8 cellular contexts compared by ENCODE assay signal in genomic region chr22:32265882-32266767, GRCh38. TPM values are rescaled to one million over a fixed set of nuclear protein-coding genes. Genes with fewer than 3 reads are reported as not detected.
DNase-seq lines count a peak whose midpoint lies in the region; ATAC-seq, FAIRE-seq and TF ChIP-seq lines count a peak whose summit lies in the region.

No MANE protein-coding gene starts in this region.

- H3K9me3 Mint-ChIP-seq in astrocyte (ENCODE audit: unreplicated experiment), result no peaks in the 10 kb centered on the region

- H3K9me3 ChIP-seq in astrocyte (ENCODE audit: insufficient read depth, low read depth, low read length), result no peaks in the 10 kb centered on the region

- H3K4me1 ChIP-seq in astrocyte (ENCODE audit: insufficient read depth, low read length), result no peaks in the 10 kb centered on the region

- no peaks in the 10 kb centered on the region for H4K20me1 ChIP-seq in astrocyte (ENCODE audit: insufficient read depth, low read length)

- peak; percentile 17 for FAIRE-seq in astrocyte (lab: Jason Lieb, UNC)

- H2AFZ ChIP-seq in astrocyte (ENCODE audit: low read depth, low read length), result peak overlapping the region; percentile 43

- no peaks in the 10 kb centered on the region for H3K36me3 ChIP-seq in astrocyte (ENCODE audit: insufficient read depth, low read length)

- ATAC-seq in HG03439 (IDR thresholded peaks at IDR 0.05; ENCODE audit: unreplicated experiment), result no peak
- no peak for ATAC-seq in HG03039 (IDR thresholded peaks at IDR 0.05; ENCODE audit: unreplicated experiment)

- H3K4me1 Mint-ChIP-seq in astrocyte (ENCODE audit: low read depth, unreplicated experiment), result no peaks in the 10 kb centered on the region

- no peak overlapping the region for H3K9ac ChIP-seq in astrocyte (ENCODE audit: low read length)

- H3K36me3 Mint-ChIP-seq in astrocyte (ENCODE audit: low read depth, unreplicated experiment), result peaks cover 3% of the 10 kb centered on the region

- DNase-seq in GM12864 (ENCODE audit: low read depth) (peak; percentile 10), NCI-H1417 treated with DMSO at 0.1 percent for 48 hours (lab: John Stamatoyannopoulos, UW) (peak; percentile 4), T-helper 9 cell (peak; percentile 62), astrocyte (ENCODE audit: low read depth) (peak; percentile 41), iPS DF 4.7 (ENCODE audit: extremely low read depth, low spot score) (peak; percentile 62), smooth muscle cell of the brain vasculature (ENCODE audit: low read depth, low spot score) (peak; percentile 55)

- H3K4me3 Mint-ChIP-seq in astrocyte (ENCODE audit: unreplicated experiment), result no peak overlapping the region

- TF ChIP-seq CTCF in GM12864 (IDR thresholded peaks at IDR 0.05; ENCODE audit: low read depth, low read length, missing control alignments) (peak; percentile 77), astrocyte (IDR thresholded peaks at IDR 0.05; ENCODE audit: insufficient read depth, low read depth, low read length) (peak; percentile 94)

- H3K79me2 ChIP-seq in astrocyte (ENCODE audit: insufficient read depth, low read length), result no peaks in the 10 kb centered on the region

- peaks cover 6% of the 10 kb centered on the region for H3K27me3 Mint-ChIP-seq in astrocyte (ENCODE audit: low read depth, unreplicated experiment)

- no peaks in the 10 kb centered on the region for H3K27me3 ChIP-seq in astrocyte (ENCODE audit: insufficient read depth, low read length)

- H3K4me3 ChIP-seq in GM12864 (ENCODE audit: low read depth, low read length) (no peak overlapping the region), astrocyte (ENCODE audit: insufficient read depth, low read depth, low read length) (no peak overlapping the region)

- H3K4me2 ChIP-seq in astrocyte (ENCODE audit: low read length), result peak overlapping the region; percentile 59

- H3K27ac ChIP-seq in astrocyte (ENCODE audit: low read depth, low read length), result no peak overlapping the region

- no peak overlapping the region for H3K27ac Mint-ChIP-seq in astrocyte (ENCODE audit: unreplicated experiment)

RNA-seq across cellular contexts. Expression of gene SLC5A4, which starts 11.0 kb away (rescaled TPM):
- total RNA-seq in astrocyte, result 0.14 TPM in 1 of 2 replicates, not detected in the other

Comparison
In these comparisons a context has a peak if more than half of its experiments do, and no peak if none do; other contexts are left out.
1. DNase-seq: peak in every context shown above with its lines; median percentile 62 in T-helper 9 cell; 62 in iPS DF 4.7; 55 in smooth muscle cell of the brain vasculature; 41 in astrocyte; 10 in GM12864; 4 in NCI-H1417 treated with DMSO at 0.1 percent for 48 hours.